In genomic region chr2:32363588-32363987, GRCh38 we compare ENCODE assay signal across 16 cellular contexts. TPM values are rescaled to one million over a fixed set of nuclear protein-coding genes. Genes with fewer than 3 reads are reported as not detected.
A peak's percentile ranks its signal among the peaks of the same experiment; 100 is the strongest.
DNase-seq lines count a peak whose midpoint lies in the region; ATAC-seq, FAIRE-seq and TF ChIP-seq lines count a peak whose summit lies in the region.
"Had no signal": no experiment of that assay in that cellular context is flagged by ENCODE, and none has a peak within 500 bp of the region (broad histone marks: within the 10 kb centered on the region; RNA-seq: fewer than 3 reads in every experiment).

No MANE protein-coding gene starts in this region.

- ATAC-seq in GM18508 (IDR thresholded peaks at IDR 0.05; ENCODE audit: insufficient read depth, unreplicated experiment), result peak; percentile 64
- ATAC-seq in GM21423 (IDR thresholded peaks at IDR 0.05; ENCODE audit: unreplicated experiment), result peak; percentile 73
- ATAC-seq in HG03378 (IDR thresholded peaks at IDR 0.05; ENCODE audit: unreplicated experiment), result peak; percentile 79
- ATAC-seq in memory B cell (ENCODE audit: low read depth), result peak; percentile 24
- no peak for ATAC-seq in GM21367 (IDR thresholded peaks at IDR 0.05; ENCODE audit: unreplicated experiment)
- ATAC-seq in omental fat pad (ENCODE audit: low FRiP score), result no peak
- ATAC-seq: gastrocnemius medialis had no signal

- H3K27ac Mint-ChIP-seq in memory B cell, result no peak overlapping the region

- peaks cover 15% of the 10 kb centered on the region for H3K36me3 Mint-ChIP-seq in memory B cell

- no peaks in the 10 kb centered on the region for H3K27me3 Mint-ChIP-seq in memory B cell

- H3K4me1 Mint-ChIP-seq in memory B cell, result peaks cover 43% of the 10 kb centered on the region

- no peak overlapping the region for H3K4me3 ChIP-seq in kidney (ENCODE audit: low read length in 2 of 2)
- H3K4me3 ChIP-seq: gastrocnemius medialis, HAP-1, left ventricle myocardium inferior had no signal

- peaks cover 6 to 16% of the 10 kb centered on the region in 2 donors for H3K4me1 ChIP-seq in kidney (ENCODE audit: control insufficient read depth in 1 of 2, insufficient read depth in 1 of 2, low read depth in 1 of 2, low read length in 2 of 2)

- TF ChIP-seq CTCF in kidney (IDR thresholded peaks at IDR 0.05; ENCODE audit: borderline replicate concordance, extremely low read depth, insufficient read depth) (no peak), omental fat pad (IDR thresholded peaks at IDR 0.05) (no peak)

- H3K9ac ChIP-seq in kidney (ENCODE audit: low read length in 2 of 2), result no peak overlapping the region

- intact Hi-C loops in kidney (cut with DNase I), result no loop called here

- H3K9me3 ChIP-seq in kidney (ENCODE audit: control insufficient read depth in 1 of 2, low read length in 2 of 2), result no peaks in the 10 kb centered on the region
- H3K9me3 ChIP-seq: gastrocnemius medialis, HAP-1, left ventricle myocardium inferior had no signal

- H3K9me3 Mint-ChIP-seq in memory B cell, result no peaks in the 10 kb centered on the region

- DNase-seq in memory B cell (ENCODE audit: low spot score in 2 of 2), result no peak
- no peak for DNase-seq in C1 segment of cervical spinal cord (lab: John Stamatoyannopoulos, UW)
- DNase-seq in kidney, result no peak
- DNase-seq in omental fat pad (ENCODE audit: low spot score), result no peak
- DNase-seq: activated CD4-positive, alpha-beta T cell treated with anti-CD3 and anti-CD28 coated beads, Interleukin-2, amount 50 U/mL, for 4 hours; dermis blood vessel endothelial cell; gastrocnemius medialis; left ventricle myocardium inferior; NCI-H146; stimulated activated naive CD4-positive, alpha-beta T cell had no signal

- H3K27ac ChIP-seq in kidney (ENCODE audit: low read depth in 2 of 2, low read length in 2 of 2), result no peak overlapping the region
- H3K27ac ChIP-seq: gastrocnemius medialis, left ventricle myocardium inferior had no signal

- H3K4me3 Mint-ChIP-seq in memory B cell, result peak overlapping the region; percentile 32

- FAIRE-seq in kidney (lab: Jason Lieb, UNC), result no peak
- FAIRE-seq: D721Med had no signal

- no peaks in the 10 kb centered on the region for H3K36me3 ChIP-seq in kidney (ENCODE audit: control insufficient read depth in 1 of 2, insufficient read depth in 2 of 2, low read length in 2 of 2)
- H3K36me3 ChIP-seq: gastrocnemius medialis, left ventricle myocardium inferior had no signal

RNA-seq across cellular contexts. Expression of gene BIRC6, which starts 6.8 kb away (rescaled TPM):
- 113 TPM for total RNA-seq in kidney
- polyA plus RNA-seq in kidney (ENCODE audit: insufficient read depth, low read depth, low replicate concordance), result 12.8 TPM
- total RNA-seq in omental fat pad, result 100 to 1,000 TPM; 118 to 226 (median 151) TPM

Comparison
In these comparisons a context has a peak if more than half of its experiments do, and no peak if none do; other contexts are left out.
1. ATAC-seq: peak in GM18508 (single experiment), GM21423 (single experiment), HG03378 (single experiment) and memory B cell (single experiment); none in GM21367 (single experiment) and omental fat pad (single experiment).